8 cellular contexts compared by ENCODE assay signal in genomic region chr5:112174959-112175594, GRCh38.
DNase-seq lines count a peak whose midpoint lies in the region; ATAC-seq, FAIRE-seq and TF ChIP-seq lines count a peak whose summit lies in the region.

No MANE protein-coding gene starts in this region.

- CTCF ChIA-PET in HepG2 (lab: Yijun Ruan, JAX; ENCODE audit: low intra/inter-chr PET ratio, low total read pairs) = interaction anchor here (0.7 to 1.8 kb wide), 2 partner anchors 11 to 245 kb away, joined by 4 to 12 read pairs; no protein-coding TSS in a partner anchor

- DNase-seq in stimulated activated CD4-positive, alpha-beta T cell treated with anti-CD3 and anti-CD28 coated beads, Interleukin-4, amount 100 ng/mL, for 24 hours = peak; percentile 43
- DNase-seq in stimulated activated CD4-positive, alpha-beta T cell treated with anti-CD3 and anti-CD28 coated beads, Interleukin-4, amount 100 ng/mL, for 4 hours = no peak
- DNase-seq in HAP-1 (ENCODE audit: low spot score in 2 of 2) (peak; percentile 67 to 68), LoVo (ENCODE audit: low spot score) (peak; percentile 68), RWPE2 (ENCODE audit: low spot score) (no peak), cerebellar cortex (ENCODE audit: low spot score) (peak; percentile 41), HepG2 (ENCODE audit: low spot score) (peak; percentile 18), type B pancreatic cell (ENCODE audit: extremely low spot score, unreplicated experiment) (no peak)

- POLR2A ChIA-PET in HepG2 (lab: Yijun Ruan, JAX) = no interaction called here

- H3K36me3 Mint-ChIP-seq in type B pancreatic cell = no peaks in the 10 kb centered on the region

- peak; percentile 63 for FAIRE-seq in HepG2 (lab: Jason Lieb, UNC)

- TF ChIP-seq RAD21 in HepG2 (CRISPR knock-in tag; IDR thresholded peaks at IDR 0.05) = no peak

- TF ChIP-seq POLR2A in HepG2 (IDR thresholded peaks at IDR 0.05; ENCODE audit: insufficient read depth in 1 of 2, low read depth in 2 of 2, low read length in 2 of 2) = no peak

- in situ Hi-C loops in HAP-1 (cut with MboI; ENCODE audit: low sequenced_read_pairs) (loop anchor here (10.0 kb wide), 1 partner anchor 580 kb away; no protein-coding TSS in a partner anchor), HepG2 (cut with HindIII; ENCODE audit: extremely low pct_ligation_motif_present, low pct_unique_long_range_greater_than_20kb) (no loop called here)

- H3K9ac ChIP-seq in HepG2 (ENCODE audit: insufficient read depth, low read depth, low read length) = no peak overlapping the region

- H2AFZ ChIP-seq in HepG2 (ENCODE audit: low read length) = no peak overlapping the region

- H3K36me3 ChIP-seq in HAP-1 (replicated peaks) (no peaks in the 10 kb centered on the region), RWPE2 (ENCODE audit: low read depth) (0 out of 2 replicates have a peak, but pooled peaks cover 9% of the 10 kb centered on the region), HepG2 (replicated peaks in 1 of 2; ENCODE audit: control insufficient read depth in 1 of 2, insufficient read depth in 2 of 2, low read length in 2 of 2) (no peaks in the 10 kb centered on the region)

- no peak for TF ChIP-seq EP300 in HepG2 (IDR thresholded peaks at IDR 0.05; ENCODE audit: low read depth in 2 of 2, low read length in 2 of 2)
- no peak for TF ChIP-seq EP300 in HepG2 (CRISPR knock-in tag; IDR thresholded peaks at IDR 0.05; ENCODE audit: borderline replicate concordance)

- H3K4me1 ChIP-seq in HAP-1 (no peaks in the 10 kb centered on the region), RWPE2 (ENCODE audit: insufficient read depth, poor library complexity, severe bottlenecking) (peaks cover 4% of the 10 kb centered on the region), HepG2 (ENCODE audit: insufficient read depth, low read length) (no peaks in the 10 kb centered on the region)

- no peak overlapping the region for H3K27ac Mint-ChIP-seq in type B pancreatic cell

- TF ChIP-seq CTCF in RWPE2 (IDR thresholded peaks at IDR 0.05; ENCODE audit: poor library complexity, severe bottlenecking) (peak; percentile 97), HepG2 (CRISPR knock-in tag; IDR thresholded peaks at IDR 0.05) (peak; percentile 65), type B pancreatic cell (conservative IDR thresholded peaks at IDR 0.05) (peak; percentile 85)

- WGBS in HepG2 (ENCODE audit: low lambda C conversion rate) = 22% methylated on average over 8 of the region's 8 CpGs

- intact Hi-C loops in HepG2 (cut with micrococcal nuclease; ENCODE audit: unreplicated experiment) = no loop called here

- H3K9me3 ChIP-seq in HAP-1 (no peaks in the 10 kb centered on the region), RWPE2 (ENCODE audit: severe bottlenecking) (no peaks in the 10 kb centered on the region), HepG2 (ENCODE audit: low read length) (no peaks in the 10 kb centered on the region)

- H3K4me3 Mint-ChIP-seq in type B pancreatic cell = no peak overlapping the region

- no peaks in the 10 kb centered on the region for H3K79me2 ChIP-seq in HepG2 (ENCODE audit: insufficient read depth, low read length)

- no peak overlapping the region for H3K4me3 ChIP-seq in HAP-1
- no peak overlapping the region for H3K4me3 ChIP-seq in RWPE2 (ENCODE audit: severe bottlenecking)
- H3K4me3 ChIP-seq in HepG2 (replicated peaks in 1 of 3; ENCODE audit: insufficient read depth in 1 of 3, low read depth in 2 of 3, low read length in 3 of 3) = no peak overlapping the region

- H4K20me1 ChIP-seq in HepG2 (ENCODE audit: insufficient read depth, low read length) = no peaks in the 10 kb centered on the region

- no peaks in the 10 kb centered on the region for H3K27me3 Mint-ChIP-seq in type B pancreatic cell

- no peaks in the 10 kb centered on the region for H3K9me3 Mint-ChIP-seq in type B pancreatic cell

- peaks cover 4% of the 10 kb centered on the region for H3K4me1 Mint-ChIP-seq in type B pancreatic cell (ENCODE audit: unreplicated experiment)

- no peak overlapping the region for H3K4me2 ChIP-seq in HepG2 (ENCODE audit: low read depth, low read length)

- ATAC-seq in RWPE2 (ENCODE audit: low read depth) (peak; percentile 84), HepG2 (peak; percentile 76)

- H3K27me3 ChIP-seq in HAP-1 (ENCODE audit: low read depth) (no peaks in the 10 kb centered on the region), RWPE2 (ENCODE audit: insufficient read depth, poor library complexity, severe bottlenecking) (no peaks in the 10 kb centered on the region), HepG2 (ENCODE audit: control insufficient read depth in 1 of 2, insufficient read depth in 2 of 2, low read length in 2 of 2) (no peaks in the 10 kb centered on the region; a peak in 1 of 5 replicates)

- H3K27ac ChIP-seq in RWPE2 (ENCODE audit: poor library complexity, severe bottlenecking) (no peak overlapping the region), HepG2 (ENCODE audit: extremely low read length, insufficient read depth, low read length) (no peak overlapping the region)

- no TSS peak for BruUV-seq in HepG2 (replicated peaks; lab: Mats Ljungman, UMichigan)

TF ChIP-seq in HepG2, 621 proteins besides CTCF, POLR2A, EP300 and RAD21:
- TF ChIP-seq SP5 (CRISPR knock-in tag; IDR thresholded peaks at IDR 0.05; ENCODE audit: borderline replicate concordance, low read depth) (no peak), MYC (CRISPR knock-in tag; IDR thresholded peaks at IDR 0.05; ENCODE audit: borderline replicate concordance) (no peak), SMC3 (IDR thresholded peaks at IDR 0.05; ENCODE audit: low read length) (peak; percentile 47; the same call in 1 of the 2 replicates), ARID3A (IDR thresholded peaks at IDR 0.05; ENCODE audit: low read depth, low read length) (peak; percentile 60; the same call in 1 of the 2 replicates), ZNF543 (CRISPR knock-in tag; IDR thresholded peaks at IDR 0.05) (no peak), IRF1 (CRISPR knock-in tag; IDR thresholded peaks at IDR 0.05; ENCODE audit: low read depth) (no peak), ZSCAN9 (CRISPR knock-in tag; IDR thresholded peaks at IDR 0.05; ENCODE audit: borderline replicate concordance) (no peak), E2F2 (CRISPR knock-in tag; IDR thresholded peaks at IDR 0.05; ENCODE audit: borderline replicate concordance) (no peak), STAG1 (CRISPR knock-in tag; IDR thresholded peaks at IDR 0.05) (peak; percentile 45), BCLAF1 (IDR thresholded peaks at IDR 0.05) (no peak), TAF1 (CRISPR knock-in tag; IDR thresholded peaks at IDR 0.05) (no peak), CC2D1A (CRISPR knock-in tag; IDR thresholded peaks at IDR 0.05) (no peak)

Comparison
In these comparisons a context has a peak if more than half of its experiments do, and no peak if none do; other contexts are left out.
1. DNase-seq: peak in stimulated activated CD4-positive, alpha-beta T cell treated with anti-CD3 and anti-CD28 coated beads, Interleukin-4, amount 100 ng/mL, for 24 hours (single experiment), HAP-1 (2 of 2), LoVo (single experiment), cerebellar cortex (single experiment) and HepG2 (single experiment); none in stimulated activated CD4-positive, alpha-beta T cell treated with anti-CD3 and anti-CD28 coated beads, Interleukin-4, amount 100 ng/mL, for 4 hours (0 of 2), RWPE2 (single experiment) and type B pancreatic cell (single experiment).
2. Peak in every context shown above with its lines, with median percentiles within 50 percentile points of each other: CTCF ChIP-seq.